ENCODE assay signal across 16 cellular contexts in the genomic region with DNA sequence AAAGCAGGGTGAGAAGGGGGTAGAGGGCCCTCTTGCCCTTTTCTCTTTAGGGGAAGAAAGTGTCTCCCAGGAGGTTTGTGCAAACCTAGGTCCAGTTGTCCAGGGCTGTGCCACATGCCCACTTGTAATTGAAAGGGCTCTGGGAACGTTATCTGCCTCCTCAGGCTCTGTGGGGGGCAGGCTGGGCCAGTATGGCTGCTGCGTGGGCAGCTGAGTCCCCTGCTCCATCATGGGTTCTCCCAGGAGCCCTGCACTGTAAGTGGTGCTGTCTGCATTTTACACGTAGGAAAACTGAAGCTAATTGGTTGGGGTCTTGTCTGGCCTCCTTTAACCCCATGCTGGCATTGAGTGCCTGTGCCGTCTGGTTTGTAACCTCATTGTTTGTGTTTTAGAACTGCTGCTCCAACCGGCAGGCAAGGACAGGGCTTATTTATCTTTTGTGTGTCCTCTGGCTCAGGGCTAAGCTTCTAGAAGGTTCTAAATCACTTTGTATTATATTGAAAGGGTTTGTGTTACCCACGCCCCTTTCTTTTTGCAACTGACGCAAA.
DNase-seq lines count a peak whose midpoint lies in the region; ATAC-seq and TF ChIP-seq lines count a peak whose summit lies in the region.
"Had no signal": no experiment of that assay in that cellular context is flagged by ENCODE, and none has a peak within 500 bp of the region (broad histone marks: within the 10 kb centered on the region; RNA-seq: fewer than 3 reads in every experiment).

No MANE protein-coding gene starts in this region.

- WGBS in SK-N-SH (ENCODE audit: low lambda C conversion rate) = 63% methylated on average over 7 of the region's 7 CpGs
- WGBS in smooth muscle cell (ENCODE audit: low lambda C conversion rate) = 34% methylated on average over 7 of the region's 7 CpGs

- H3K4me1 ChIP-seq in SK-N-SH (ENCODE audit: control insufficient read depth in 1 of 2, insufficient read depth in 2 of 2, low read depth in 1 of 2, low read length in 1 of 2) = peaks cover 18 to 64% of the 10 kb centered on the region in 2 experiments; a peak in 3 of 4 replicates
- H3K4me1 ChIP-seq in smooth muscle cell (ENCODE audit: low read depth) = peaks cover 26% of the 10 kb centered on the region

- TF ChIP-seq RAD21 in SK-N-SH (IDR thresholded peaks at IDR 0.05; ENCODE audit: low read length) = no peak

- H3K36me3 Mint-ChIP-seq in activated naive CD4-positive, alpha-beta T cell treated with anti-CD3 and anti-CD28 coated beads, Interleukin-2, amount 50 U/mL, for 72 hours = no peaks in the 10 kb centered on the region

- no peaks in the 10 kb centered on the region for H3F3A ChIP-seq in SK-N-SH (replicated peaks; ENCODE audit: insufficient read depth)
- peaks cover 15% of the 10 kb centered on the region for H3F3A ChIP-seq in smooth muscle cell (ENCODE audit: low read depth)

- H3K9me2 ChIP-seq in SK-N-SH = no peaks in the 10 kb centered on the region

- no peak for ATAC-seq in SK-N-SH treated with all-trans-retinoic acid at 6 μM for 48 hours
- ATAC-seq in activated naive CD4-positive, alpha-beta T cell treated with anti-CD3 and anti-CD28 coated beads, Interleukin-2, amount 50 U/mL, for 72 hours = no peak
- ATAC-seq in GM21515 (IDR thresholded peaks at IDR 0.05; ENCODE audit: unreplicated experiment) = no peak

- no peak overlapping the region for H2AFZ ChIP-seq in SK-N-SH (ENCODE audit: low read depth)
- no peak overlapping the region for H2AFZ ChIP-seq in smooth muscle cell (ENCODE audit: low read depth)

- H3K4me2 ChIP-seq in SK-N-SH (no peak overlapping the region), smooth muscle cell (no peak overlapping the region)

- peaks cover 0 to 8% of the 10 kb centered on the region in 2 donors for H3K9me3 Mint-ChIP-seq in activated naive CD4-positive, alpha-beta T cell treated with anti-CD3 and anti-CD28 coated beads, Interleukin-2, amount 50 U/mL, for 72 hours
- H3K9me3 Mint-ChIP-seq: HFFc6 had no signal

- CTCF ChIA-PET in SK-N-SH (lab: Yijun Ruan, JAX) = interaction anchor here (0.6 to 2.1 kb wide), 9 partner anchors 10 to 115 kb away, joined by 3 to 9 read pairs (median 3); no protein-coding TSS in a partner anchor

- H3K79me2 ChIP-seq in SK-N-SH (ENCODE audit: insufficient read depth) (peaks cover 4% of the 10 kb centered on the region), smooth muscle cell (ENCODE audit: low read depth) (peaks cover 14% of the 10 kb centered on the region)

- H3K27ac ChIP-seq in SK-N-SH (ENCODE audit: low read depth in 2 of 2, low read length in 1 of 2) (peak overlapping the region in 1 of 2 experiments; percentile 45; a peak in 2 of 4 replicates), smooth muscle cell (ENCODE audit: low read depth) (peak overlapping the region; percentile 50)
- H3K27ac ChIP-seq: Peyer's patch had no signal

- H3K9me3 ChIP-seq in SK-N-SH (no peaks in the 10 kb centered on the region), smooth muscle cell (replicated peaks; ENCODE audit: low read depth) (no peaks in the 10 kb centered on the region)
- H3K9me3 ChIP-seq: Peyer's patch had no signal

- no peaks in the 10 kb centered on the region for H3K36me3 ChIP-seq in SK-N-SH (replicated peaks in 1 of 2; ENCODE audit: control insufficient read depth in 1 of 2, insufficient read depth in 2 of 2, low read length in 1 of 2)
- H3K36me3 ChIP-seq in smooth muscle cell (ENCODE audit: low read depth) = no peaks in the 10 kb centered on the region
- H3K36me3 ChIP-seq: Peyer's patch had no signal

- peak overlapping the region in 1 of 2 donors; percentile 25 for H3K27ac Mint-ChIP-seq in activated naive CD4-positive, alpha-beta T cell treated with anti-CD3 and anti-CD28 coated beads, Interleukin-2, amount 50 U/mL, for 72 hours
- H3K27ac Mint-ChIP-seq: HFFc6 had no signal

- TF ChIP-seq CTCF in SK-N-SH (IDR thresholded peaks at IDR 0.05) (no peak), smooth muscle cell (IDR thresholded peaks at IDR 0.05; ENCODE audit: borderline replicate concordance, insufficient read depth, poor library complexity, severe bottlenecking) (no peak)

- H3K9ac ChIP-seq in SK-N-SH = no peak overlapping the region
- H3K9ac ChIP-seq in smooth muscle cell (ENCODE audit: low read depth) = no peak overlapping the region

- TF ChIP-seq EP300 in SK-N-SH (IDR thresholded peaks at IDR 0.05; ENCODE audit: borderline replicate concordance in 1 of 2, low read depth in 1 of 2, low read length in 1 of 2) = no peak; a peak in 1 of 4 replicates

- H3K4me3 ChIP-seq in SK-N-SH (ENCODE audit: low read depth in 2 of 2, low read length in 1 of 2) (no peak overlapping the region), smooth muscle cell (no peak overlapping the region)
- H3K4me3 ChIP-seq: Peyer's patch had no signal

- no peaks in the 10 kb centered on the region for H3K27me3 ChIP-seq in SK-N-SH (ENCODE audit: insufficient read depth)
- H3K27me3 ChIP-seq in smooth muscle cell (ENCODE audit: low read depth) = no peaks in the 10 kb centered on the region
- H3K27me3 ChIP-seq: Peyer's patch had no signal

- POLR2A ChIA-PET in SK-N-SH (lab: Yijun Ruan, JAX) = interaction anchor here (1.0 kb wide), 1 partner anchor 57 kb away, joined by 3 read pairs; no protein-coding TSS in a partner anchor

- DNase-seq in SK-N-SH (peak; percentile 69), NCI-H2171 (lab: John Stamatoyannopoulos, UW) (peak; percentile 25), medulla oblongata (ENCODE audit: extremely low spot score) (peak; percentile 29), smooth muscle cell (lab: John Stamatoyannopoulos, UW; ENCODE audit: unreplicated experiment) (no peak), dermis blood vessel endothelial cell (no peak)
- no peak for DNase-seq in activated naive CD4-positive, alpha-beta T cell treated with anti-CD3 and anti-CD28 coated beads, Interleukin-2, amount 50 U/mL, for 72 hours (ENCODE audit: low spot score in 2 of 2)
- DNase-seq: GOT3, HFFc6, KBM-7, NCI-H1048, NCI-H187, NCI-H446, Peyer's patch, SHP77 had no signal

- 0 out of 2 replicates have a peak, but pooled peaks cover 4% of the 10 kb centered on the region for H4K20me1 ChIP-seq in SK-N-SH (ENCODE audit: insufficient read depth)
- H4K20me1 ChIP-seq in smooth muscle cell (ENCODE audit: low read depth) = peaks cover 10% of the 10 kb centered on the region

TF ChIP-seq in SK-N-SH, 30 proteins besides CTCF, POLR2A, EP300 and RAD21:
- TF ChIP-seq SMC3 (IDR thresholded peaks at IDR 0.05; ENCODE audit: low read depth, low read length) = no peak
- no peak for TF ChIP-seq RXRA (IDR thresholded peaks at IDR 0.05; ENCODE audit: borderline replicate concordance, low read depth)
- TF ChIP-seq TAF1 (IDR thresholded peaks at IDR 0.05; ENCODE audit: borderline replicate concordance, low read depth, low read length) = no peak
- no peak for TF ChIP-seq MEF2A (IDR thresholded peaks at IDR 0.05; ENCODE audit: borderline replicate concordance, low read depth)
- TF ChIP-seq GATA2 (CRISPR knock-in tag; IDR thresholded peaks at IDR 0.05) = peak; percentile 19; the same call in 1 of the 2 replicates
- TF ChIP-seq MXI1 (IDR thresholded peaks at IDR 0.05; ENCODE audit: low read depth, low read length) = peak; percentile 28; the same call in 1 of the 2 replicates
- TF ChIP-seq EZH2phosphoT487 (IDR thresholded peaks at IDR 0.05; ENCODE audit: borderline replicate concordance, low read depth) = no peak

TF ChIP-seq in SK-N-SH treated with all-trans-retinoic acid at 6 μM for 48 hours, 23 proteins besides CTCF, POLR2A, EP300 and RAD21 (continues in another document):
- TF ChIP-seq, protein P1, sequence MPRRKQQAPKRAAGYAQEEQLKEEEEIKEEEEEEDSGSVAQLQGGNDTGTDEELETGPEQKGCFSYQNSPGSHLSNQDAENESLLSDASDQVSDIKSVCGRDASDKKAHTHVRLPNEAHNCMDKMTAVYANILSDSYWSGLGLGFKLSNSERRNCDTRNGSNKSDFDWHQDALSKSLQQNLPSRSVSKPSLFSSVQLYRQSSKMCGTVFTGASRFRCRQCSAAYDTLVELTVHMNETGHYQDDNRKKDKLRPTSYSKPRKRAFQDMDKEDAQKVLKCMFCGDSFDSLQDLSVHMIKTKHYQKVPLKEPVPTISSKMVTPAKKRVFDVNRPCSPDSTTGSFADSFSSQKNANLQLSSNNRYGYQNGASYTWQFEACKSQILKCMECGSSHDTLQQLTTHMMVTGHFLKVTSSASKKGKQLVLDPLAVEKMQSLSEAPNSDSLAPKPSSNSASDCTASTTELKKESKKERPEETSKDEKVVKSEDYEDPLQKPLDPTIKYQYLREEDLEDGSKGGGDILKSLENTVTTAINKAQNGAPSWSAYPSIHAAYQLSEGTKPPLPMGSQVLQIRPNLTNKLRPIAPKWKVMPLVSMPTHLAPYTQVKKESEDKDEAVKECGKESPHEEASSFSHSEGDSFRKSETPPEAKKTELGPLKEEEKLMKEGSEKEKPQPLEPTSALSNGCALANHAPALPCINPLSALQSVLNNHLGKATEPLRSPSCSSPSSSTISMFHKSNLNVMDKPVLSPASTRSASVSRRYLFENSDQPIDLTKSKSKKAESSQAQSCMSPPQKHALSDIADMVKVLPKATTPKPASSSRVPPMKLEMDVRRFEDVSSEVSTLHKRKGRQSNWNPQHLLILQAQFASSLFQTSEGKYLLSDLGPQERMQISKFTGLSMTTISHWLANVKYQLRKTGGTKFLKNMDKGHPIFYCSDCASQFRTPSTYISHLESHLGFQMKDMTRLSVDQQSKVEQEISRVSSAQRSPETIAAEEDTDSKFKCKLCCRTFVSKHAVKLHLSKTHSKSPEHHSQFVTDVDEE (CRISPR knock-in tag; IDR thresholded peaks at IDR 0.05) = no peak
- no peak for TF ChIP-seq TCF4 (CRISPR knock-in tag; IDR thresholded peaks at IDR 0.05; ENCODE audit: borderline replicate concordance)
- TF ChIP-seq ZFP30 (CRISPR knock-in tag; IDR thresholded peaks at IDR 0.05) = no peak
- TF ChIP-seq SNAI2 (CRISPR knock-in tag; IDR thresholded peaks at IDR 0.05) = no peak
- no peak for TF ChIP-seq ZNF565 (CRISPR knock-in tag; conservative IDR thresholded peaks at IDR 0.05; ENCODE audit: low read depth)
- TF ChIP-seq BACH2 (CRISPR knock-in tag; IDR thresholded peaks at IDR 0.05; ENCODE audit: borderline replicate concordance) = no peak
- TF ChIP-seq GLIS3 (CRISPR knock-in tag; IDR thresholded peaks at IDR 0.05) = no peak
- no peak for TF ChIP-seq ESRRG (CRISPR knock-in tag; IDR thresholded peaks at IDR 0.05)
- TF ChIP-seq, protein P2, sequence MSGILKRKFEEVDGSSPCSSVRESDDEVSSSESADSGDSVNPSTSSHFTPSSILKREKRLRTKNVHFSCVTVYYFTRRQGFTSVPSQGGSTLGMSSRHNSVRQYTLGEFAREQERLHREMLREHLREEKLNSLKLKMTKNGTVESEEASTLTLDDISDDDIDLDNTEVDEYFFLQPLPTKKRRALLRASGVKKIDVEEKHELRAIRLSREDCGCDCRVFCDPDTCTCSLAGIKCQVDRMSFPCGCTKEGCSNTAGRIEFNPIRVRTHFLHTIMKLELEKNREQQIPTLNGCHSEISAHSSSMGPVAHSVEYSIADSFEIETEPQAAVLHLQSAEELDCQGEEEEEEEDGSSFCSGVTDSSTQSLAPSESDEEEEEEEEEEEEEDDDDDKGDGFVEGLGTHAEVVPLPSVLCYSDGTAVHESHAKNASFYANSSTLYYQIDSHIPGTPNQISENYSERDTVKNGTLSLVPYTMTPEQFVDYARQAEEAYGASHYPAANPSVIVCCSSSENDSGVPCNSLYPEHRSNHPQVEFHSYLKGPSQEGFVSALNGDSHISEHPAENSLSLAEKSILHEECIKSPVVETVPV (CRISPR knock-in tag; IDR thresholded peaks at IDR 0.05) = no peak

Comparison
In these comparisons a context has a peak if more than half of its experiments do, and no peak if none do; other contexts are left out.
1. DNase-seq: peak in SK-N-SH (single experiment), NCI-H2171 (single experiment) and medulla oblongata (single experiment); none in smooth muscle cell (single experiment), activated naive CD4-positive, alpha-beta T cell treated with anti-CD3 and anti-CD28 coated beads, Interleukin-2, amount 50 U/mL, for 72 hours (0 of 2) and dermis blood vessel endothelial cell (single experiment).